In the genomic region with DNA sequence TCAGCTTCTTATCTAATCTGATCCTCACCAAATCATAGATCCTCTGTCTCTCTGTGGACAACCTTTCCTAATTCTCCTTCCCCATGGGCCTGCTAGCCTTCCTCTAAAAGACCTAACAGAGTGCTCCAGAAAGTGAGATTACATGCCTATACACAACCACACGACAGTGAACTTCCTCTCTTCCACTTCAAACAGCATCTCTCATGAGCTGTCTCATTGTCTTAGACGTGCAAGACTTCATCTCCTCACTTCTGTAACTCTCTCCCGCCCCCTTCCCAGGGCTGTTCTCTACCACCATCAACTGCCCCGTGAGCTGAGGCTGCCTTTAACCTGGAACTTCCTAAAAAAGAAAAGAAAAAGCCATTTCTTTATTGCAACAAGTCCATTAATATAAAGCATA, we compare ENCODE assay signal across 12 cellular contexts.
DNase-seq lines count a peak whose midpoint lies in the region; TF ChIP-seq lines count a peak whose summit lies in the region.
"Had no signal": no experiment of that assay in that cellular context is flagged by ENCODE, and none has a peak within 500 bp of the region (broad histone marks: within the 10 kb centered on the region; RNA-seq: fewer than 3 reads in every experiment).

No MANE protein-coding gene starts in this region.

- H3K4me3 Mint-ChIP-seq in nephron progenitor cell, result no peak overlapping the region
- H3K4me3 Mint-ChIP-seq: CD4-positive, CD25-positive, alpha-beta regulatory T cell; stimulated activated memory B cell treated with anti-CD40 and anti-IgM and Interleukin-4, amounts not matched to agents 10 μg/mL and 1 μg/mL and 100 μg/mL, for 72 hours had no signal

- peaks cover 44% of the 10 kb centered on the region for H3K36me3 ChIP-seq in ACC112 (ENCODE audit: insufficient read depth, low read length)

- peaks cover 90% of the 10 kb centered on the region for H3K4me1 ChIP-seq in ACC112 (ENCODE audit: control insufficient read depth, insufficient read depth, low read length, unreplicated experiment)

- peak; percentile 23 to 67 for DNase-seq in NOMO-1 (lab: John Stamatoyannopoulos, UW; ENCODE audit: unreplicated experiment in 2 of 2)
- DNase-seq in nephron progenitor cell, result no peak
- DNase-seq in HK-2 (ENCODE audit: unreplicated experiment), result no peak
- DNase-seq in NCI-H187 (lab: John Stamatoyannopoulos, UW), result no peak
- DNase-seq in dedifferentiated amniotic fluid mesenchymal stem cell (ENCODE audit: extremely low spot score), result no peak
- no peak for DNase-seq in GM13976 (ENCODE audit: low spot score)
- DNase-seq: CD4-positive, CD25-positive, alpha-beta regulatory T cell; kidney; NCI-H2171 had no signal

- H3K27me3 ChIP-seq in ACC112 (ENCODE audit: insufficient read depth, low read length), result no peaks in the 10 kb centered on the region

- H3K9me3 Mint-ChIP-seq in nephron progenitor cell, result no peaks in the 10 kb centered on the region
- H3K9me3 Mint-ChIP-seq: CD4-positive, CD25-positive, alpha-beta regulatory T cell; stimulated activated memory B cell treated with anti-CD40 and anti-IgM and Interleukin-4, amounts not matched to agents 10 μg/mL and 1 μg/mL and 100 μg/mL, for 72 hours had no signal

- in situ Hi-C loops in GM13976 (cut with MboI; ENCODE audit: low sequenced_read_pairs, unreplicated experiment), result no loop called here

- H3K27ac ChIP-seq in ACC112 (ENCODE audit: low read depth, low read length) (peak overlapping the region; percentile 92), cingulate gyrus (ENCODE audit: low read depth, low read length) (peak overlapping the region; percentile 25)

- TF ChIP-seq CTCF in nephron progenitor cell (IDR thresholded peaks at IDR 0.05), result no peak
- TF ChIP-seq CTCF in GM13976 (IDR thresholded peaks at IDR 0.05; ENCODE audit: borderline replicate concordance, control extremely low read depth, extremely low read depth, insufficient read depth, missing control alignments), result no peak

- H3K27ac Mint-ChIP-seq in nephron progenitor cell, result peak overlapping the region; percentile 84
- H3K27ac Mint-ChIP-seq: stimulated activated memory B cell treated with anti-CD40 and anti-IgM and Interleukin-4, amounts not matched to agents 10 μg/mL and 1 μg/mL and 100 μg/mL, for 72 hours had no signal

- H2AFZ ChIP-seq in ACC112 (ENCODE audit: low read length, unreplicated experiment), result no peak overlapping the region

- H3K4me3 ChIP-seq in ACC112 (ENCODE audit: low read depth, low read length), result peak overlapping the region; percentile 49

- H3K27me3 Mint-ChIP-seq in nephron progenitor cell (ENCODE audit: low read depth, poor library complexity), result peaks cover 2% of the 10 kb centered on the region
- H3K27me3 Mint-ChIP-seq: stimulated activated memory B cell treated with anti-CD40 and anti-IgM and Interleukin-4, amounts not matched to agents 10 μg/mL and 1 μg/mL and 100 μg/mL, for 72 hours had no signal

- H3K36me3 Mint-ChIP-seq in nephron progenitor cell (ENCODE audit: low read depth), result peaks cover 59% of the 10 kb centered on the region

- H3K79me2 ChIP-seq in ACC112 (ENCODE audit: control insufficient read depth, insufficient read depth, low read length, unreplicated experiment), result peaks cover 100% of the 10 kb centered on the region

- peaks cover 77% of the 10 kb centered on the region for H3K4me1 Mint-ChIP-seq in nephron progenitor cell

Comparison
In these comparisons a context has a peak if more than half of its experiments do, and no peak if none do; other contexts are left out.
1. DNase-seq: peak in NOMO-1 (2 of 2); none in nephron progenitor cell (single experiment), HK-2 (single experiment), NCI-H187 (0 of 2), dedifferentiated amniotic fluid mesenchymal stem cell (single experiment) and GM13976 (single experiment).